21 cellular contexts compared by ENCODE assay signal in genomic region chr5:110055301-110055700, GRCh38.
DNase-seq lines count a peak whose midpoint lies in the region; ATAC-seq, FAIRE-seq and TF ChIP-seq lines count a peak whose summit lies in the region.
"Had no signal": no experiment of that assay in that cellular context is flagged by ENCODE, and none has a peak within 500 bp of the region (broad histone marks: within the 10 kb centered on the region; RNA-seq: fewer than 3 reads in every experiment).

No MANE protein-coding gene starts in this region.

- ATAC-seq in HG02798 (IDR thresholded peaks at IDR 0.05; ENCODE audit: poor library complexity, unreplicated experiment) = no peak
- no peak for ATAC-seq in HG03108 (IDR thresholded peaks at IDR 0.05; ENCODE audit: unreplicated experiment)
- ATAC-seq: left lobe of liver; naive thymus-derived CD4-positive, alpha-beta T cell; T-helper 17 cell had no signal

- no peaks in the 10 kb centered on the region for H3K27me3 ChIP-seq in OCI-LY1 (ENCODE audit: insufficient read depth, low read length)
- H3K27me3 ChIP-seq: hepatocyte, upper lobe of left lung had no signal

- H3K9me2 ChIP-seq in OCI-LY1 (ENCODE audit: low read depth, low read length) = no peaks in the 10 kb centered on the region

- H3K9ac ChIP-seq in OCI-LY1 (ENCODE audit: low read length) = no peak overlapping the region; the same call in 1 of the 2 replicates

- no peaks in the 10 kb centered on the region for H3K36me3 ChIP-seq in OCI-LY1 (ENCODE audit: insufficient read depth, low read length)
- H3K36me3 ChIP-seq: upper lobe of left lung had no signal

- H3K4me2 ChIP-seq in OCI-LY1 (ENCODE audit: low read length) = peak overlapping the region; percentile 51
- H3K4me2 ChIP-seq: hepatocyte had no signal

- TF ChIP-seq CTCF in OCI-LY1 (IDR thresholded peaks at IDR 0.05; ENCODE audit: low read length) (no peak), fibroblast of villous mesenchyme (IDR thresholded peaks at IDR 0.05; ENCODE audit: insufficient read depth, low read depth, low read length) (no peak)

- FAIRE-seq in HTR-8/SVneo (lab: Jason Lieb, UNC) = no peak

- H3K9me3 ChIP-seq in OCI-LY1 (ENCODE audit: low read length) = no peaks in the 10 kb centered on the region
- H3K9me3 ChIP-seq: upper lobe of left lung had no signal

- H3F3A ChIP-seq in OCI-LY1 (ENCODE audit: insufficient read depth, low read length) = no peaks in the 10 kb centered on the region

- H4K20me1 ChIP-seq in OCI-LY1 (ENCODE audit: insufficient read depth, low read length) = no peaks in the 10 kb centered on the region

- H3K4me1 ChIP-seq in OCI-LY1 (ENCODE audit: insufficient read depth, low read length, severe bottlenecking) = peaks cover 41% of the 10 kb centered on the region

- no peak overlapping the region for H2AFZ ChIP-seq in OCI-LY1 (ENCODE audit: low read length)
- H2AFZ ChIP-seq: hepatocyte had no signal

- H3K27ac ChIP-seq in OCI-LY1 (ENCODE audit: low read depth, low read length, poor library complexity, severe bottlenecking) = peak overlapping the region; percentile 80
- H3K27ac ChIP-seq: hepatocyte, upper lobe of left lung had no signal

- peak overlapping the region; percentile 14 for H3K4me3 ChIP-seq in OCI-LY1 (ENCODE audit: low read depth, low read length, poor library complexity, severe bottlenecking)
- no peak overlapping the region for H3K4me3 ChIP-seq in fibroblast of villous mesenchyme (ENCODE audit: low read depth, low read length)
- H3K4me3 ChIP-seq: hepatocyte, upper lobe of left lung had no signal

- DNase-seq in SKM-1 treated with dmso at 0.1 percent for 144 hours (lab: John Stamatoyannopoulos, UW; ENCODE audit: unreplicated experiment) (peak; percentile 6), SKM-1 (lab: John Stamatoyannopoulos, UW; ENCODE audit: unreplicated experiment) (no peak), fibroblast of villous mesenchyme (ENCODE audit: low read depth) (peak; percentile 8), stromal cell of bone marrow (ENCODE audit: low read depth) (peak; percentile 57), HTR-8/SVneo (ENCODE audit: insufficient read length, low spot score) (no peak)
- DNase-seq: activated CD4-positive, CD25-positive, alpha-beta regulatory T cell treated with anti-CD3 and anti-CD28 coated beads, Interleukin-2, amount 50 U/mL, for 72 hours; activated CD8-positive, alpha-beta memory T cell treated with anti-CD3 and anti-CD28 coated beads, Interleukin-2, amount 50 U/mL, for 4 hours; activated naive CD8-positive, alpha-beta T cell treated with anti-CD3 and anti-CD28 coated beads, Interleukin-2, amount 10 ng/mL, durations not matched to agents 7 days and 5 days; COR-L47; erythroblast; naive thymus-derived CD4-positive, alpha-beta T cell; NCI-H1436; NCI-H524; retina; T-helper 17 cell; upper lobe of left lung had no signal

- no peaks in the 10 kb centered on the region for H3K79me2 ChIP-seq in OCI-LY1 (ENCODE audit: insufficient read depth, low read length)
- H3K79me2 ChIP-seq: hepatocyte had no signal

Comparison
In these comparisons a context has a peak if more than half of its experiments do, and no peak if none do; other contexts are left out.
1. DNase-seq: peak in SKM-1 treated with dmso at 0.1 percent for 144 hours (single experiment), fibroblast of villous mesenchyme (single experiment) and stromal cell of bone marrow (single experiment); none in SKM-1 (single experiment) and HTR-8/SVneo (single experiment).